In genomic region chr19:31944286-31944685, GRCh38 we compare ENCODE assay signal across 4 cellular contexts.
"Had no signal": no experiment of that assay in that cellular context is flagged by ENCODE, and none has a peak within 500 bp of the region (broad histone marks: within the 10 kb centered on the region; RNA-seq: fewer than 3 reads in every experiment).

No MANE protein-coding gene starts in this region.

- H3K9me3 Mint-ChIP-seq: H9 had no signal

- DNase-seq: GM23248, H9, HCEC 1CT, IMR-90 had no signal

- H3K4me3 ChIP-seq: GM23248 had no signal

- H3K4me3 Mint-ChIP-seq: H9 had no signal

- H3K27ac ChIP-seq: GM23248 had no signal

- H2AFZ ChIP-seq: GM23248 had no signal
